Comparison of ENCODE assay signal across 9 cellular contexts in the genomic region with DNA sequence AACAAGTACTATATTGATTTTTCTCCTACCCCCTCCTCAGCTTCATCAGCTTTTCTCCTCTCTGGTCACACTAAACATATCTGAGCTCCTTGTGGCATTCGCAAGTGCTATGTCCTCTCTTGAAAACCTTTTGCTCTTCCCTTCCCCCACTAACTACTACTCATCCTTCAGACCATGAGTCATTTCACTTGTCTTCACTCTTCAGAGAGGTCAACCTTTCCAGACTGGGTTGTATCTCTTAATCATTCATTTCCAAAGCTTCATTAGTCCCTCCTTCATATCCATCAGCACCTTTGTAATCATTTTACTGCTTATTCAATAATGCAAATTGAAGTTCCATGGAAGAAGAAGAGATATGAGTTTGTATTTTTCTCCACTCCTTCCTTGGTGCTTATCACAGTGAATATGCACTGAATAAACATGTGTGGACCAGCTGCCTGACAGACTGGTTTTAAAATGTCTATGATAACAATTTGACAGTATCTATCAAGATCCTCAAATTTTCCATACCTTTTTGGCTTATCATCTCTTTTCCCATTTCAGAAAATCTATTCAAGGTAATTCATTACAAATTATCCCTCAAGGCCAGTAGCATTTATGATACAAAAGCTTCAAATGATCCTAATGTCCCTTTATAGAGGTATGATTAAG. TPM values are rescaled to one million over a fixed set of nuclear protein-coding genes. Genes with fewer than 3 reads are reported as not detected.
DNase-seq lines count a peak whose midpoint lies in the region; ATAC-seq and TF ChIP-seq lines count a peak whose summit lies in the region.
"Had no signal": no experiment of that assay in that cellular context is flagged by ENCODE, and none has a peak within 500 bp of the region (broad histone marks: within the 10 kb centered on the region; RNA-seq: fewer than 3 reads in every experiment).

No MANE protein-coding gene starts in this region.

- CTCF ChIA-PET in activated CD4-positive, alpha-beta memory T cell treated with anti-CD3 and anti-CD28 coated beads, Interleukin-2, amount 10 ng/mL, durations not matched to agents 7 days and 5 days (lab: Charles Lee), result no interaction called here
- CTCF ChIA-PET in WTC11 (lab: Charles Lee), result no interaction called here

- no peak for DNase-seq in activated CD4-positive, alpha-beta memory T cell treated with anti-CD3 and anti-CD28 coated beads, Interleukin-2, amount 10 ng/mL, durations not matched to agents 7 days and 5 days
- DNase-seq in natural killer cell, result no peak
- no peak for DNase-seq in NCI-H526 treated with DMSO at 0.1 percent for 48 hours (lab: John Stamatoyannopoulos, UW)
- DNase-seq in WTC11 (ENCODE audit: low spot score), result no peak
- no peak for DNase-seq in D341Med (ENCODE audit: low spot score)
- no peak for DNase-seq in SKM-1 treated with dmso at 0.1 percent for 144 hours (lab: John Stamatoyannopoulos, UW; ENCODE audit: unreplicated experiment)
- DNase-seq: left cardiac atrium had no signal

- intact Hi-C loops in natural killer cell (cut with micrococcal nuclease), result loop anchor here (1.0 kb wide), 1 partner anchor 28 kb away; a partner anchor contains a TSS

- POLR2A ChIA-PET in activated CD4-positive, alpha-beta memory T cell treated with anti-CD3 and anti-CD28 coated beads, Interleukin-2, amount 10 ng/mL, durations not matched to agents 7 days and 5 days (lab: Charles Lee), result interaction anchor here (1.0 to 3.5 kb wide), 2 partner anchors 9 to 28 kb away, joined by 3 to 21 read pairs; a partner anchor contains a TSS
- POLR2A ChIA-PET in WTC11 (lab: Charles Lee), result no interaction called here

- peak; percentile 67 for ATAC-seq in GM19467 (IDR thresholded peaks at IDR 0.05; ENCODE audit: unreplicated experiment)
- peak; percentile 81 for ATAC-seq in HG03280 (IDR thresholded peaks at IDR 0.05; ENCODE audit: unreplicated experiment)
- peak in 2 of 3 donors; percentile 75 to 87 for ATAC-seq in natural killer cell
- ATAC-seq in WTC11, result no peak

- no peaks in the 10 kb centered on the region for H3K27me3 Mint-ChIP-seq in activated CD4-positive, alpha-beta memory T cell treated with anti-CD3 and anti-CD28 coated beads, Interleukin-2, amount 10 ng/mL, durations not matched to agents 7 days and 5 days
- no peaks in the 10 kb centered on the region for H3K27me3 Mint-ChIP-seq in natural killer cell (ENCODE audit: low read depth in 2 of 2)
- no peaks in the 10 kb centered on the region for H3K27me3 Mint-ChIP-seq in WTC11 (ENCODE audit: low read depth)

- H3K27ac Mint-ChIP-seq in activated CD4-positive, alpha-beta memory T cell treated with anti-CD3 and anti-CD28 coated beads, Interleukin-2, amount 10 ng/mL, durations not matched to agents 7 days and 5 days, result peak overlapping the region; percentile 11
- H3K27ac Mint-ChIP-seq in natural killer cell, result peak overlapping the region; percentile 58 to 89
- H3K27ac Mint-ChIP-seq in WTC11, result no peak overlapping the region

- H3K4me3 Mint-ChIP-seq in activated CD4-positive, alpha-beta memory T cell treated with anti-CD3 and anti-CD28 coated beads, Interleukin-2, amount 10 ng/mL, durations not matched to agents 7 days and 5 days, result no peak overlapping the region
- H3K4me3 Mint-ChIP-seq in natural killer cell (peak overlapping the region; percentile 1), WTC11 (no peak overlapping the region)

- H3K36me3 Mint-ChIP-seq in activated CD4-positive, alpha-beta memory T cell treated with anti-CD3 and anti-CD28 coated beads, Interleukin-2, amount 10 ng/mL, durations not matched to agents 7 days and 5 days (ENCODE audit: low read depth), result peaks cover 73% of the 10 kb centered on the region
- H3K36me3 Mint-ChIP-seq in natural killer cell (peaks cover 21% of the 10 kb centered on the region), WTC11 (peaks cover 4% of the 10 kb centered on the region; the same call in 1 of the 2 replicates)

- TF ChIP-seq CTCF in natural killer cell (IDR thresholded peaks at IDR 0.05) (no peak), WTC11 (IDR thresholded peaks at IDR 0.05) (no peak)

- H3K9me3 Mint-ChIP-seq in activated CD4-positive, alpha-beta memory T cell treated with anti-CD3 and anti-CD28 coated beads, Interleukin-2, amount 10 ng/mL, durations not matched to agents 7 days and 5 days, result peaks cover 5% of the 10 kb centered on the region
- H3K9me3 Mint-ChIP-seq in natural killer cell, result peaks cover 0 to 2% of the 10 kb centered on the region in 2 donors
- H3K9me3 Mint-ChIP-seq in WTC11, result peaks cover 5% of the 10 kb centered on the region

- peaks cover 36% of the 10 kb centered on the region for H3K4me1 Mint-ChIP-seq in activated CD4-positive, alpha-beta memory T cell treated with anti-CD3 and anti-CD28 coated beads, Interleukin-2, amount 10 ng/mL, durations not matched to agents 7 days and 5 days
- H3K4me1 Mint-ChIP-seq in natural killer cell (peaks cover 22% of the 10 kb centered on the region in 2 donors), WTC11 (peaks cover 14% of the 10 kb centered on the region)

TF ChIP-seq in WTC11, 78 proteins besides CTCF, POLR2A, EP300 and RAD21:
- TF ChIP-seq SMAD4 (CRISPR knock-in tag; IDR thresholded peaks at IDR 0.05), result no peak

RNA-seq across cellular contexts. Expression of a gene that starts 28.4 kb away (rescaled TPM):
- 10 to 100 TPM; 73.3 to 78.4 TPM for total RNA-seq in activated CD4-positive, alpha-beta memory T cell treated with anti-CD3 and anti-CD28 coated beads, Interleukin-2, amount 10 ng/mL, durations not matched to agents 7 days and 5 days
- 10 to 100 TPM; 45.1 to 62.7 (median 47.5) TPM for total RNA-seq in natural killer cell
- 1.9 to 3.5 TPM (median 2.3 TPM) in 3 replicates for total RNA-seq in WTC11 (2021)

RNA-seq across cellular contexts. Expression of a gene that starts 45.0 kb away (rescaled TPM):
- 1 to 10 TPM; 5.4 to 5.8 TPM for total RNA-seq in activated CD4-positive, alpha-beta memory T cell treated with anti-CD3 and anti-CD28 coated beads, Interleukin-2, amount 10 ng/mL, durations not matched to agents 7 days and 5 days
- total RNA-seq in natural killer cell (10 to 100 TPM; 15.1 to 25.4 (median 22.8) TPM), WTC11 (2021) (19.7 to 23.7 TPM (median 20.8 TPM) in 3 replicates)

Comparison
In these comparisons a context has a peak if more than half of its experiments do, and no peak if none do; other contexts are left out.
1. RNA of a gene that starts 28.4 kb away (total RNA-seq): 73.3 to 78.4 TPM in activated CD4-positive, alpha-beta memory T cell treated with anti-CD3 and anti-CD28 coated beads, Interleukin-2, amount 10 ng/mL, durations not matched to agents 7 days and 5 days and 45.1 to 62.7 TPM in natural killer cell; 1.9 to 3.5 TPM in WTC11; every median in the first group is over 10 times any median in the second.